In the genomic region with DNA sequence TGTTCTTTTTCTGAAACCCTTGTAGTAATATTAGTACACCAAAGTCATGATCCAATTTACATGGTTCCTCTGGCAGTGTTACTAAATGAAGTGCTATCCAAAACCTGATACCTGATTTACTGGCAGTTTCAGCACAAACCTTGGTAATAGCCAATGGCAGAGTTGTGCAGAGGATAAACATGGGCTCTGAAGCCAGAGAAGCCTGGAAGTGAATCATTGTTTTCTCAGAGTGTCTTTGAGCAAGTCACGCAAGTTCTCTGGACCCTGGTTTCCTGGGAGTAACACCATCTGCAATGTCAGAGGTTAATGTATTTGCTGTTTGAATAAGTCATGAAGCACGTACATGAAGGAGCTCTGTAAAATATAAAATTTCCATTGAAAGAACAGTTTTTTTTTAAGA, we compare ENCODE assay signal across 15 cellular contexts.
DNase-seq lines count a peak whose midpoint lies in the region; ATAC-seq, FAIRE-seq and TF ChIP-seq lines count a peak whose summit lies in the region.
"Had no signal": no experiment of that assay in that cellular context is flagged by ENCODE, and none has a peak within 500 bp of the region (broad histone marks: within the 10 kb centered on the region; RNA-seq: fewer than 3 reads in every experiment).

No MANE protein-coding gene starts in this region.

- no peak overlapping the region for H3K23ac ChIP-seq in mesenchymal stem cell (ENCODE audit: low read length in 2 of 2)

- H3K14ac ChIP-seq in mesenchymal stem cell (ENCODE audit: low read length in 2 of 2), result no peak overlapping the region

- ATAC-seq in Panc1 (no peak), gastrocnemius medialis (no peak)
- ATAC-seq: effector memory CD8-positive, alpha-beta T cell had no signal

- no TSS peak for BruUV-seq in Panc1 (replicated peaks; lab: Mats Ljungman, UMichigan)

- no peaks in the 10 kb centered on the region for H3K36me3 ChIP-seq in BJ (ENCODE audit: control insufficient read depth, insufficient read depth, low read length)
- H3K36me3 ChIP-seq in Panc1 (ENCODE audit: control insufficient read depth, insufficient read depth, low read length), result no peaks in the 10 kb centered on the region
- peaks cover 0 to 11% of the 10 kb centered on the region in 2 experiments for H3K36me3 ChIP-seq in mesenchymal stem cell (ENCODE audit: control insufficient read depth in 1 of 2, insufficient read depth in 2 of 2, low read depth in 1 of 2, low read length in 2 of 2)
- no peaks in the 10 kb centered on the region for H3K36me3 ChIP-seq in gastrocnemius medialis
- H3K36me3 ChIP-seq: SJCRH30, WERI-Rb-1 had no signal

- H2AFZ ChIP-seq in mesenchymal stem cell (ENCODE audit: low read depth, low read length), result no peak overlapping the region

- no peaks in the 10 kb centered on the region for H3K9me3 ChIP-seq in Panc1 (ENCODE audit: control insufficient read depth, insufficient read depth, low read depth, low read length)
- H3K9me3 ChIP-seq in mesenchymal stem cell (ENCODE audit: control insufficient read depth, low read length), result no peaks in the 10 kb centered on the region
- no peaks in the 10 kb centered on the region for H3K9me3 ChIP-seq in gastrocnemius medialis
- H3K9me3 ChIP-seq: SJCRH30 had no signal

- in situ Hi-C loops in Panc1 (cut with HindIII; ENCODE audit: low pct_unique_long_range_greater_than_20kb, low sequenced_read_pairs) (no loop called here), gastrocnemius medialis (cut with MboI; ENCODE audit: low sequenced_read_pairs in 4 of 4) (no loop called here)

- H3K4me2 ChIP-seq in mesenchymal stem cell (ENCODE audit: low read length, poor library complexity, severe bottlenecking), result no peak overlapping the region

- CTCF ChIA-PET in BJ (lab: Yijun Ruan, JAX), result interaction anchor here (0.6 to 8.1 kb wide), 14 partner anchors 9 to 1332 kb away, joined by 3 to 41 read pairs (median 4); no protein-coding TSS in a partner anchor
- CTCF ChIA-PET in Panc1 (lab: Charles Lee), result no interaction called here

- H3K27ac ChIP-seq in Panc1 (ENCODE audit: low read length) (no peak overlapping the region), mesenchymal stem cell (ENCODE audit: low read length, poor library complexity, severe bottlenecking) (peak overlapping the region; percentile 83), gastrocnemius medialis (no peak overlapping the region)
- H3K27ac ChIP-seq: SJCRH30, WERI-Rb-1 had no signal

- no peak overlapping the region for H4K8ac ChIP-seq in mesenchymal stem cell (ENCODE audit: low read length)

- TF ChIP-seq POLR2A in gastrocnemius medialis (IDR thresholded peaks at IDR 0.05), result no peak

- H2BK120ac ChIP-seq in mesenchymal stem cell (ENCODE audit: low read depth, low read length), result no peak overlapping the region

- no peak overlapping the region for H3K4ac ChIP-seq in mesenchymal stem cell (ENCODE audit: low read depth in 1 of 2, low read length in 2 of 2)

- H2BK12ac ChIP-seq in mesenchymal stem cell (ENCODE audit: low read length in 2 of 2), result no peak overlapping the region

- intact Hi-C loops in Panc1 (cut with micrococcal nuclease; ENCODE audit: unreplicated experiment), result loop anchor here (5.0 kb wide), 1 partner anchor 150 kb away; no protein-coding TSS in a partner anchor
- intact Hi-C loops in head of caudate nucleus (cut with DNase I), result no loop called here
- intact Hi-C loops in gastrocnemius medialis (cut with DNase I; ENCODE audit: low total_unique reads), result no loop called here

- no peak overlapping the region for H2BK15ac ChIP-seq in mesenchymal stem cell (ENCODE audit: low read depth, poor library complexity, severe bottlenecking)

- H4K91ac ChIP-seq in mesenchymal stem cell (ENCODE audit: low read length), result no peak overlapping the region

- no peak overlapping the region for H2BK5ac ChIP-seq in mesenchymal stem cell (ENCODE audit: low read depth, low read length, poor library complexity, severe bottlenecking)

- no peaks in the 10 kb centered on the region for H3K27me3 ChIP-seq in BJ (ENCODE audit: control insufficient read depth, insufficient read depth, low read length)
- no peaks in the 10 kb centered on the region for H3K27me3 ChIP-seq in Panc1 (ENCODE audit: control insufficient read depth, insufficient read depth, low read length)
- no peaks in the 10 kb centered on the region for H3K27me3 ChIP-seq in mesenchymal stem cell (ENCODE audit: control insufficient read depth in 1 of 2, insufficient read depth in 1 of 2, low read length in 2 of 2)
- H3K27me3 ChIP-seq in gastrocnemius medialis, result no peaks in the 10 kb centered on the region
- H3K27me3 ChIP-seq: SJCRH30 had no signal

- FAIRE-seq in endometrium (lab: Jason Lieb, UNC), result peak; percentile 64

- H3K18ac ChIP-seq in mesenchymal stem cell (ENCODE audit: low read depth in 1 of 2, low read length in 2 of 2), result no peak overlapping the region

- H2AK5ac ChIP-seq in mesenchymal stem cell (ENCODE audit: low read length, severe bottlenecking), result no peak overlapping the region

- H3K9ac ChIP-seq in mesenchymal stem cell (ENCODE audit: low read length), result peak overlapping the region; percentile 34

- no peak overlapping the region for H3K4me3 ChIP-seq in BJ (ENCODE audit: low read depth, low read length)
- H3K4me3 ChIP-seq in Panc1 (ENCODE audit: low read depth in 2 of 2, low read length in 2 of 2), result no peak overlapping the region
- no peak overlapping the region for H3K4me3 ChIP-seq in mesenchymal stem cell (ENCODE audit: insufficient read depth in 1 of 2, low read depth in 1 of 2, low read length in 2 of 2)
- H3K4me3 ChIP-seq in gastrocnemius medialis, result no peak overlapping the region
- H3K4me3 ChIP-seq: SJCRH30 had no signal

- no peaks in the 10 kb centered on the region for H3K79me1 ChIP-seq in mesenchymal stem cell (replicated peaks; ENCODE audit: low read length, poor library complexity, severe bottlenecking)

- POLR2A ChIA-PET in BJ (lab: Charles Lee) (no interaction called here), Panc1 (lab: Charles Lee) (interaction anchor here (0.6 kb wide), 1 partner anchor 88 kb away, joined by 6 read pairs; no protein-coding TSS in a partner anchor)

- H3K4me1 ChIP-seq in Panc1 (ENCODE audit: control insufficient read depth, insufficient read depth, low read length) (peaks cover 2% of the 10 kb centered on the region; the same call in 1 of the 2 replicates), mesenchymal stem cell (ENCODE audit: control insufficient read depth, insufficient read depth, low read depth, low read length) (peaks cover 21% of the 10 kb centered on the region), gastrocnemius medialis (peaks cover 4 to 13% of the 10 kb centered on the region in 2 donors)
- H3K4me1 ChIP-seq: SJCRH30 had no signal

- TF ChIP-seq CTCF in BJ (IDR thresholded peaks at IDR 0.05; ENCODE audit: insufficient read depth, low read depth, low read length) (no peak), Panc1 (IDR thresholded peaks at IDR 0.05) (no peak), gastrocnemius medialis (IDR thresholded peaks at IDR 0.05 in 4 of 5, conservative IDR thresholded peaks at IDR 0.05 in 1 of 5) (no peak)

- DNase-seq in BJ (ENCODE audit: low read depth) (peak; percentile 83), Panc1 (ENCODE audit: low read depth, low spot score) (peak; percentile 52), mesenchymal stem cell (peak; percentile 95), head of caudate nucleus (no peak), gastrocnemius medialis (no peak), GM19240 (ENCODE audit: insufficient read length, low spot score) (no peak), NCI-H2196 (lab: John Stamatoyannopoulos, UW; ENCODE audit: unreplicated experiment) (no peak)
- DNase-seq: effector memory CD8-positive, alpha-beta T cell; GF-D8; NCI-H1694 treated with DMSO at 0.1 percent for 48 hours; NCI-H748 treated with DMSO at 0.1 percent for 48 hours; retina; SJCRH30; WERI-Rb-1 had no signal

- WGBS in mesenchymal stem cell, result 42% methylated on average over 1 of the region's 2 CpGs

Comparison
In these comparisons a context has a peak if more than half of its experiments do, and no peak if none do; other contexts are left out.
1. DNase-seq: peak in BJ (single experiment), Panc1 (single experiment) and mesenchymal stem cell (single experiment); none in head of caudate nucleus (0 of 42), gastrocnemius medialis (0 of 2), GM19240 (single experiment) and NCI-H2196 (single experiment).